Comparison of ENCODE assay signal across 20 cellular contexts in the genomic region with DNA sequence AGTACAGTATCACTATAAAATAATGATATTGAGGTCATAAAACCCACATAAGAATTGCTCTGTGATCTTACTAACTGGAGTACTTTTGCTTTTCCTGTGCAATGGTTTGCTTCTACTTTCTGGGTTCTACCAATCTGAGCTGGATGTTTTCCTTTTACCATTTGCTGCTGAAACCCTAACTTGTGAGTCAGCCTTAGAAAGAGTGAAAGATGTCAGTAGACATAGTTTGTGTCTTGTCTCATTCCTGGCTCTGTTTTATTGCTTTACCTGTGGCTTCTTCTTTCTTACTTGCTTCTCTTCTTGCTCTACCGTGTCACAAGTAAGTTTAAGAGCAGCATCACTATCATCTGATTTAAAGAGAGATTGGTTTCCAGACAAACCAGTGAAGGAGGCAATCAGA.
DNase-seq lines count a peak whose midpoint lies in the region; ATAC-seq, FAIRE-seq and TF ChIP-seq lines count a peak whose summit lies in the region.
"Had no signal": no experiment of that assay in that cellular context is flagged by ENCODE, and none has a peak within 500 bp of the region (broad histone marks: within the 10 kb centered on the region; RNA-seq: fewer than 3 reads in every experiment).

No MANE protein-coding gene starts in this region.

- H3K27ac ChIP-seq in right atrium auricular region, result no peak overlapping the region
- H3K27ac ChIP-seq: gastroesophageal sphincter, lower lobe of right lung, skin epidermis, thoracic aorta had no signal

- H3K36me3 Mint-ChIP-seq in activated T-helper 2 cell treated with anti-CD3 and anti-CD28 coated beads, Interferon-gamma antibody, Interleukin-2, Interleukin-4, amounts not matched to agents 10 μg/mL and 5 μg/mL and 100 μg/mL, durations not matched to agents 14 hours and 24 hours and 36 hours (ENCODE audit: low read depth), result peaks cover 63% of the 10 kb centered on the region

- H3K36me3 ChIP-seq in right atrium auricular region, result peaks cover 46% of the 10 kb centered on the region

- no peak overlapping the region for H3K4me3 Mint-ChIP-seq in activated T-helper 2 cell treated with anti-CD3 and anti-CD28 coated beads, Interferon-gamma antibody, Interleukin-2, Interleukin-4, amounts not matched to agents 10 μg/mL and 5 μg/mL and 100 μg/mL, durations not matched to agents 14 hours and 24 hours and 36 hours (ENCODE audit: low read depth)
- H3K4me3 Mint-ChIP-seq: naive thymus-derived CD4-positive, alpha-beta T cell had no signal

- H3K27me3 Mint-ChIP-seq in activated T-helper 2 cell treated with anti-CD3 and anti-CD28 coated beads, Interferon-gamma antibody, Interleukin-2, Interleukin-4, amounts not matched to agents 10 μg/mL and 5 μg/mL and 100 μg/mL, durations not matched to agents 14 hours and 24 hours and 36 hours (ENCODE audit: low read depth), result no peaks in the 10 kb centered on the region
- H3K27me3 Mint-ChIP-seq: naive thymus-derived CD4-positive, alpha-beta T cell had no signal

- TF ChIP-seq CTCF in right atrium auricular region (IDR thresholded peaks at IDR 0.05), result no peak

- intact Hi-C loops in activated T-helper 2 cell treated with anti-CD3 and anti-CD28 coated beads, Interferon-gamma antibody, Interleukin-2, Interleukin-4, amounts not matched to agents 10 μg/mL and 5 μg/mL and 100 μg/mL, durations not matched to agents 14 hours and 24 hours and 36 hours (cut with micrococcal nuclease), result loop anchor here (1.0 kb wide), 2 partner anchors 10 to 14 kb away; no protein-coding TSS in a partner anchor

- peaks cover 0 to 3% of the 10 kb centered on the region in 2 donors for H3K4me1 ChIP-seq in right atrium auricular region
- H3K4me1 ChIP-seq: lower lobe of right lung had no signal

- ATAC-seq in HG03460 (IDR thresholded peaks at IDR 0.05; ENCODE audit: unreplicated experiment), result no peak
- ATAC-seq: gastroesophageal sphincter; lower lobe of right lung; naive thymus-derived CD4-positive, alpha-beta T cell had no signal

- no peak overlapping the region for H3K4me3 ChIP-seq in right atrium auricular region
- H3K4me3 ChIP-seq: gastroesophageal sphincter, lower lobe of right lung, skin epidermis, thoracic aorta had no signal

- H3K9me3 ChIP-seq in right atrium auricular region, result no peaks in the 10 kb centered on the region
- H3K9me3 ChIP-seq: gastroesophageal sphincter, lower lobe of right lung, thoracic aorta had no signal

- FAIRE-seq in H54 (lab: Jason Lieb, UNC), result peak; percentile 20

- H3K9me3 Mint-ChIP-seq in activated T-helper 2 cell treated with anti-CD3 and anti-CD28 coated beads, Interferon-gamma antibody, Interleukin-2, Interleukin-4, amounts not matched to agents 10 μg/mL and 5 μg/mL and 100 μg/mL, durations not matched to agents 14 hours and 24 hours and 36 hours, result no peaks in the 10 kb centered on the region
- H3K9me3 Mint-ChIP-seq: naive thymus-derived CD4-positive, alpha-beta T cell had no signal

- DNase-seq in EL, result peak; percentile 38
- no peak for DNase-seq in H54 (ENCODE audit: insufficient read length, low spot score)
- DNase-seq in activated T-helper 2 cell treated with anti-CD3 and anti-CD28 coated beads, Interferon-gamma antibody, Interleukin-2, Interleukin-4, amounts not matched to agents 10 μg/mL and 5 μg/mL and 100 μg/mL, durations not matched to agents 14 hours and 24 hours and 36 hours (ENCODE audit: low spot score), result no peak
- DNase-seq in kidney glomerular epithelial cell (lab: John Stamatoyannopoulos, UW), result peak; percentile 15
- no peak for DNase-seq in inferior parietal cortex (ENCODE audit: extremely low spot score)
- DNase-seq in right atrium auricular region (ENCODE audit: low spot score), result no peak
- DNase-seq: activated CD4-positive, alpha-beta T cell treated with anti-CD3 and anti-CD28 coated beads for 4 hours; COR-L47; cortex of kidney; lower lobe of right lung; naive thymus-derived CD4-positive, alpha-beta T cell; NCI-H187 treated with DMSO at 0.1 percent for 48 hours; NCI-H446; posterior cingulate gyrus; SHP77 treated with DMSO at 0.1 percent for 48 hours; stimulated activated CD4-positive, alpha-beta T cell treated with anti-CD3 and anti-CD28 coated beads, Interleukin-4, amount 100 ng/mL, for 24 hours had no signal

- H3K4me1 Mint-ChIP-seq in activated T-helper 2 cell treated with anti-CD3 and anti-CD28 coated beads, Interferon-gamma antibody, Interleukin-2, Interleukin-4, amounts not matched to agents 10 μg/mL and 5 μg/mL and 100 μg/mL, durations not matched to agents 14 hours and 24 hours and 36 hours (ENCODE audit: low read depth), result peaks cover 25% of the 10 kb centered on the region

- TF ChIP-seq POLR2A in H54 (IDR thresholded peaks at IDR 0.05; ENCODE audit: low read depth, low read length), result no peak

- peak overlapping the region; percentile 79 for H3K27ac Mint-ChIP-seq in activated T-helper 2 cell treated with anti-CD3 and anti-CD28 coated beads, Interferon-gamma antibody, Interleukin-2, Interleukin-4, amounts not matched to agents 10 μg/mL and 5 μg/mL and 100 μg/mL, durations not matched to agents 14 hours and 24 hours and 36 hours

- no peaks in the 10 kb centered on the region for H3K27me3 ChIP-seq in right atrium auricular region
- H3K27me3 ChIP-seq: gastroesophageal sphincter had no signal

Comparison
In these comparisons a context has a peak if more than half of its experiments do, and no peak if none do; other contexts are left out.
1. DNase-seq: peak in EL (single experiment) and kidney glomerular epithelial cell (single experiment); none in H54 (single experiment), activated T-helper 2 cell treated with anti-CD3 and anti-CD28 coated beads, Interferon-gamma antibody, Interleukin-2, Interleukin-4, amounts not matched to agents 10 μg/mL and 5 μg/mL and 100 μg/mL, durations not matched to agents 14 hours and 24 hours and 36 hours (single experiment), inferior parietal cortex (single experiment) and right atrium auricular region (single experiment).